In the genomic region with DNA sequence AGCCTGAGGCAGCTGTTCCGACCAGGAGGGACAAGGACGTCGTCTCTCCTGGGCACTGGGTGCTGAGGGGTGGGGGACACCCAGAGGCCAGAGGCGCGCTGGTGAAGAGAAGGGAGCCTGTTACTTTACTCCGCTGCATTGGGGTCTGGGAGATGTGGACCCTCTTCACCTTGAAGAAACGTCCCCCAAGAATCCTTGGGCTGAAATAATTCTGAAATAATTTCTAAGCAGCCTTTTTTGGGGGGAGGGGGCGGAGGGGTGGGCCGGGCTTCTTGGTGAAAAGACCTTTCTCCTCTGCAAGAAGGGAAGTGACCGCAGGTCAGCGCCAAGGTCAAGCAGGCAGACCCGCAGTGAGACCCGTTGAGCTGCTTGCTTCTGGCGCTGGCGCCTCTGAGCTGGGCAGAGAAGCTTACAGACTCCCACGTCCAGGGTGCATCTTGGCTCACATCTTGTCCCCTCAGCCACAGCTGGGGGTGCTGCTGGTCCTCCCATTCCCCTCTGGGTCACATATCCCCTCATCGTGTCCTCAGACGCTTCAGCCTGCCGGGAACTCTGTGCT, we compare ENCODE assay signal across 1 cellular context.
TF ChIP-seq lines count a peak whose summit lies in the region.

No MANE protein-coding gene starts in this region.

TF ChIP-seq in GM23338, 12 proteins besides CTCF, POLR2A, EP300 and RAD21 (continued from another document):
- TF ChIP-seq ZNF331 (CRISPR knock-in tag; IDR thresholded peaks at IDR 0.05; ENCODE audit: low read depth) (no peak), CREB1 (CRISPR knock-in tag; IDR thresholded peaks at IDR 0.05; ENCODE audit: low read depth) (no peak), EZH2phosphoT487 (IDR thresholded peaks at IDR 0.05; ENCODE audit: unreplicated experiment) (no peak), ZNF114 (CRISPR knock-in tag; IDR thresholded peaks at IDR 0.05) (no peak), STAT1 (IDR thresholded peaks at IDR 0.05; ENCODE audit: unreplicated experiment) (no peak), EZH2 (IDR thresholded peaks at IDR 0.05; ENCODE audit: low read depth, unreplicated experiment) (no peak), JUNB (IDR thresholded peaks at IDR 0.05; ENCODE audit: unreplicated experiment) (no peak), NANOG (IDR thresholded peaks at IDR 0.05; ENCODE audit: borderline replicate concordance) (no peak), REST (IDR thresholded peaks at IDR 0.05; ENCODE audit: unreplicated experiment) (no peak)
- TF ChIP-seq, protein P1, sequence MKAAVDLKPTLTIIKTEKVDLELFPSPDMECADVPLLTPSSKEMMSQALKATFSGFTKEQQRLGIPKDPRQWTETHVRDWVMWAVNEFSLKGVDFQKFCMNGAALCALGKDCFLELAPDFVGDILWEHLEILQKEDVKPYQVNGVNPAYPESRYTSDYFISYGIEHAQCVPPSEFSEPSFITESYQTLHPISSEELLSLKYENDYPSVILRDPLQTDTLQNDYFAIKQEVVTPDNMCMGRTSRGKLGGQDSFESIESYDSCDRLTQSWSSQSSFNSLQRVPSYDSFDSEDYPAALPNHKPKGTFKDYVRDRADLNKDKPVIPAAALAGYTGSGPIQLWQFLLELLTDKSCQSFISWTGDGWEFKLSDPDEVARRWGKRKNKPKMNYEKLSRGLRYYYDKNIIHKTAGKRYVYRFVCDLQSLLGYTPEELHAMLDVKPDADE (IDR thresholded peaks at IDR 0.05): no peak
- TF ChIP-seq, protein P2, sequence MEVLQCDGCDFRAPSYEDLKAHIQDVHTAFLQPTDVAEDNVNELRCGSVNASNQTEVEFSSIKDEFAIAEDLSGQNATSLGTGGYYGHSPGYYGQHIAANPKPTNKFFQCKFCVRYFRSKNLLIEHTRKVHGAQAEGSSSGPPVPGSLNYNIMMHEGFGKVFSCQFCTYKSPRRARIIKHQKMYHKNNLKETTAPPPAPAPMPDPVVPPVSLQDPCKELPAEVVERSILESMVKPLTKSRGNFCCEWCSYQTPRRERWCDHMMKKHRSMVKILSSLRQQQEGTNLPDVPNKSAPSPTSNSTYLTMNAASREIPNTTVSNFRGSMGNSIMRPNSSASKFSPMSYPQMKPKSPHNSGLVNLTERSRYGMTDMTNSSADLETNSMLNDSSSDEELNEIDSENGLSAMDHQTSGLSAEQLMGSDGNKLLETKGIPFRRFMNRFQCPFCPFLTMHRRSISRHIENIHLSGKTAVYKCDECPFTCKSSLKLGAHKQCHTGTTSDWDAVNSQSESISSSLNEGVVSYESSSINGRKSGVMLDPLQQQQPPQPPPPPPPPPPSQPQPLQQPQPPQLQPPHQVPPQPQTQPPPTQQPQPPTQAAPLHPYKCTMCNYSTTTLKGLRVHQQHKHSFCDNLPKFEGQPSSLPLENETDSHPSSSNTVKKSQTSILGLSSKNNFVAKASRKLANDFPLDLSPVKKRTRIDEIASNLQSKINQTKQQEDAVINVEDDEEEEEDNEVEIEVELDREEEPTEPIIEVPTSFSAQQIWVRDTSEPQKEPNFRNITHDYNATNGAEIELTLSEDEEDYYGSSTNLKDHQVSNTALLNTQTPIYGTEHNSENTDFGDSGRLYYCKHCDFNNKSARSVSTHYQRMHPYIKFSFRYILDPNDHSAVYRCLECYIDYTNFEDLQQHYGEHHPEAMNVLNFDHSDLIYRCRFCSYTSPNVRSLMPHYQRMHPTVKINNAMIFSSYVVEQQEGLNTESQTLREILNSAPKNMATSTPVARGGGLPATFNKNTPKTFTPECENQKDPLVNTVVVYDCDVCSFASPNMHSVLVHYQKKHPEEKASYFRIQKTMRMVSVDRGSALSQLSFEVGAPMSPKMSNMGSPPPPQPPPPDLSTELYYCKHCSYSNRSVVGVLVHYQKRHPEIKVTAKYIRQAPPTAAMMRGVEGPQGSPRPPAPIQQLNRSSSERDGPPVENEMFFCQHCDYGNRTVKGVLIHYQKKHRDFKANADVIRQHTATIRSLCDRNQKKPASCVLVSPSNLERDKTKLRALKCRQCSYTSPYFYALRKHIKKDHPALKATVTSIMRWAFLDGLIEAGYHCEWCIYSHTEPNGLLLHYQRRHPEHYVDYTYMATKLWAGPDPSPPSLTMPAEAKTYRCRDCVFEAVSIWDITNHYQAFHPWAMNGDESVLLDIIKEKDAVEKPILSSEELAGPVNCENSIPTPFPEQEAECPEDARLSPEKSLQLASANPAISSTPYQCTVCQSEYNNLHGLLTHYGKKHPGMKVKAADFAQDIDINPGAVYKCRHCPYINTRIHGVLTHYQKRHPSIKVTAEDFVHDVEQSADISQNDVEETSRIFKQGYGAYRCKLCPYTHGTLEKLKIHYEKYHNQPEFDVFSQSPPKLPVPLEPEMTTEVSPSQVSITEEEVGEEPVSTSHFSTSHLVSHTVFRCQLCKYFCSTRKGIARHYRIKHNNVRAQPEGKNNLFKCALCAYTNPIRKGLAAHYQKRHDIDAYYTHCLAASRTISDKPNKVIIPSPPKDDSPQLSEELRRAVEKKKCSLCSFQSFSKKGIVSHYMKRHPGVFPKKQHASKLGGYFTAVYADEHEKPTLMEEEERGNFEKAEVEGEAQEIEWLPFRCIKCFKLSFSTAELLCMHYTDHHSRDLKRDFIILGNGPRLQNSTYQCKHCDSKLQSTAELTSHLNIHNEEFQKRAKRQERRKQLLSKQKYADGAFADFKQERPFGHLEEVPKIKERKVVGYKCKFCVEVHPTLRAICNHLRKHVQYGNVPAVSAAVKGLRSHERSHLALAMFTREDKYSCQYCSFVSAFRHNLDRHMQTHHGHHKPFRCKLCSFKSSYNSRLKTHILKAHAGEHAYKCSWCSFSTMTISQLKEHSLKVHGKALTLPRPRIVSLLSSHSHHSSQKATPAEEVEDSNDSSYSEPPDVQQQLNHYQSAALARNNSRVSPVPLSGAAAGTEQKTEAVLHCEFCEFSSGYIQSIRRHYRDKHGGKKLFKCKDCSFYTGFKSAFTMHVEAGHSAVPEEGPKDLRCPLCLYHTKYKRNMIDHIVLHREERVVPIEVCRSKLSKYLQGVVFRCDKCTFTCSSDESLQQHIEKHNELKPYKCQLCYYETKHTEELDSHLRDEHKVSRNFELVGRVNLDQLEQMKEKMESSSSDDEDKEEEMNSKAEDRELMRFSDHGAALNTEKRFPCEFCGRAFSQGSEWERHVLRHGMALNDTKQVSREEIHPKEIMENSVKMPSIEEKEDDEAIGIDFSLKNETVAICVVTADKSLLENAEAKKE (CRISPR knock-in tag; IDR thresholded peaks at IDR 0.05): no peak
